8 cellular contexts compared by ENCODE assay signal in genomic region chr20:36541227-36542018, GRCh38. TPM values are rescaled to one million over a fixed set of nuclear protein-coding genes. Genes with fewer than 3 reads are reported as not detected.
DNase-seq lines count a peak whose midpoint lies in the region; ATAC-seq and TF ChIP-seq lines count a peak whose summit lies in the region.

MYL9 (plus strand) TSS chr20:36541519; CDS start chr20:36544885, 3,366 bp downstream.

- intact Hi-C loops in cardiac septum (cut with DNase I) = loop anchor here (1.0 to 5.0 kb wide), 2 partner anchors 59 to 79 kb away; no protein-coding TSS in a partner anchor
- intact Hi-C loops in ovary (cut with DNase I) = loop anchor here in 3 of 4 donors (5.0 to 10.0 kb wide), 3 partner anchors 74 to 797 kb away; partner anchors contain the start of gene RBM39 (in 1 of the 3)

- no peaks in the 10 kb centered on the region for H3K9me2 ChIP-seq in GM23248 (ENCODE audit: insufficient read depth)

- in situ Hi-C loops in GM23248 (cut with MboI) = no loop called here

- TF ChIP-seq POLR2A in ovary (IDR thresholded peaks at IDR 0.05) = peak; percentile 71

- H3K36me3 ChIP-seq in GM23248 (ENCODE audit: low read depth) (peaks cover 14% of the 10 kb centered on the region; the same call in 1 of the 2 replicates), ovary (no peaks in the 10 kb centered on the region)

- H4K20me1 ChIP-seq in GM23248 (ENCODE audit: insufficient read depth) = peaks cover 4% of the 10 kb centered on the region; the same call in 1 of the 2 replicates

- H3K9me3 Mint-ChIP-seq in activated CD8-positive, alpha-beta T cell treated with anti-CD3 and anti-CD28 coated beads, Interleukin-2, amount 10 ng/mL, durations not matched to agents 7 days and 5 days (ENCODE audit: insufficient read depth) = no peaks in the 10 kb centered on the region

- H3K4me1 ChIP-seq in GM23248 (ENCODE audit: insufficient read depth) = peaks cover 22% of the 10 kb centered on the region
- H3K4me1 ChIP-seq in ovary (ENCODE audit: insufficient read depth) = peaks cover 28% of the 10 kb centered on the region

- no peaks in the 10 kb centered on the region for H3K27me3 Mint-ChIP-seq in activated CD8-positive, alpha-beta T cell treated with anti-CD3 and anti-CD28 coated beads, Interleukin-2, amount 10 ng/mL, durations not matched to agents 7 days and 5 days (ENCODE audit: low read depth)

- H3K27ac ChIP-seq in GM23248 (peak within 1 kb of the TSS; percentile 88), ovary (peak within 1 kb of the TSS; percentile 89 to 94)

- H3K27ac Mint-ChIP-seq in activated CD8-positive, alpha-beta T cell treated with anti-CD3 and anti-CD28 coated beads, Interleukin-2, amount 10 ng/mL, durations not matched to agents 7 days and 5 days = no peak within 1 kb of the TSS

- peak within 1 kb of the TSS; percentile 95 for H3K9ac ChIP-seq in GM23248

- POLR2A ChIA-PET in activated CD8-positive, alpha-beta T cell treated with anti-CD3 and anti-CD28 coated beads, Interleukin-2, amount 10 ng/mL, durations not matched to agents 7 days and 5 days (lab: Charles Lee) = no interaction called here

- no peak within 1 kb of the TSS for H3K4me3 Mint-ChIP-seq in activated CD8-positive, alpha-beta T cell treated with anti-CD3 and anti-CD28 coated beads, Interleukin-2, amount 10 ng/mL, durations not matched to agents 7 days and 5 days

- peak within 1 kb of the TSS; percentile 85 for H2AFZ ChIP-seq in GM23248

- no peaks in the 10 kb centered on the region for H3K36me3 Mint-ChIP-seq in activated CD8-positive, alpha-beta T cell treated with anti-CD3 and anti-CD28 coated beads, Interleukin-2, amount 10 ng/mL, durations not matched to agents 7 days and 5 days (ENCODE audit: low read depth)

- peaks cover 49% of the 10 kb centered on the region for H3K79me2 ChIP-seq in GM23248 (ENCODE audit: insufficient read depth)

- TF ChIP-seq EP300 in ovary (IDR thresholded peaks at IDR 0.05) = no peak

- H3K27me3 ChIP-seq in GM23248 (replicated peaks; ENCODE audit: insufficient read depth) (no peaks in the 10 kb centered on the region), ovary (no peaks in the 10 kb centered on the region)

- CTCF ChIA-PET in activated CD8-positive, alpha-beta T cell treated with anti-CD3 and anti-CD28 coated beads, Interleukin-2, amount 10 ng/mL, durations not matched to agents 7 days and 5 days (lab: Charles Lee) = interaction anchor here (1.4 kb wide), 1 partner anchor 64 kb away, joined by 3 read pairs; the partner anchor contains the start of gene RAB5IF

- DNase-seq in GM23248 = peak; percentile 90
- DNase-seq in activated CD8-positive, alpha-beta T cell treated with anti-CD3 and anti-CD28 coated beads, Interleukin-2, amount 10 ng/mL, durations not matched to agents 7 days and 5 days = no peak
- DNase-seq in cardiac septum (ENCODE audit: low spot score) = peak; percentile 96
- peak; percentile 94 to 97 (median 96) for DNase-seq in ovary
- no peak for DNase-seq in activated effector memory CD4-positive, alpha-beta T cell treated with Interleukin-2 at 50 U/mL for 16 hours
- DNase-seq in NCI-H2029 (lab: John Stamatoyannopoulos, UW) = no peak

- TF ChIP-seq CTCF in ovary (IDR thresholded peaks at IDR 0.05) = no peak

- 0 to 2% methylated on average over 23 to 44 of the region's 48 CpGs for WGBS in GM23248 (ENCODE audit: low coverage in 1 of 2, low lambda C conversion rate in 2 of 2, missing lambda C conversion rate in 2 of 2), 2 experiments
- 0 to 3% (median 1%) methylated on average over 30 to 48 of the region's 48 CpGs for WGBS in ovary, 3 donors

- ATAC-seq in activated CD8-positive, alpha-beta T cell treated with anti-CD3 and anti-CD28 coated beads, Interleukin-2, amount 10 ng/mL, durations not matched to agents 7 days and 5 days = peak; percentile 50
- ATAC-seq in GM18870 (IDR thresholded peaks at IDR 0.05; ENCODE audit: unreplicated experiment) = no peak
- no peak for ATAC-seq in HG02981 (IDR thresholded peaks at IDR 0.05; ENCODE audit: unreplicated experiment)

- H3K4me2 ChIP-seq in GM23248 (ENCODE audit: unreplicated experiment) = peak within 1 kb of the TSS; percentile 91

- H3F3A ChIP-seq in GM23248 (ENCODE audit: insufficient read depth) = peaks cover 34% of the 10 kb centered on the region; the same call in 1 of the 2 replicates

- H3K4me1 Mint-ChIP-seq in activated CD8-positive, alpha-beta T cell treated with anti-CD3 and anti-CD28 coated beads, Interleukin-2, amount 10 ng/mL, durations not matched to agents 7 days and 5 days (ENCODE audit: low read depth) = peaks cover 4% of the 10 kb centered on the region

- peak within 1 kb of the TSS; percentile 97 for H3K4me3 ChIP-seq in GM23248
- H3K4me3 ChIP-seq in ovary = peak within 1 kb of the TSS; percentile 90

- no peaks in the 10 kb centered on the region for H3K9me3 ChIP-seq in GM23248 (ENCODE audit: low read depth)
- no peaks in the 10 kb centered on the region for H3K9me3 ChIP-seq in ovary

RNA-seq across cellular contexts. Expression of gene MYL9, which starts in this region (rescaled TPM):
- total RNA-seq in GM23248 (2014; rRNA removed; shearing (Covaris generic)) = 134 and 172 TPM in 2 replicates
- polyA plus RNA-seq in GM23248 (2016; fragmentation: Nextera tagmentation; extraction: Ambion mirVana) (681 and 706 TPM in 2 replicates), ovary (100 to 1,000 TPM; 269 to 691 TPM)
- total RNA-seq in activated CD8-positive, alpha-beta T cell treated with anti-CD3 and anti-CD28 coated beads, Interleukin-2, amount 10 ng/mL, durations not matched to agents 7 days and 5 days = under 1 TPM; 0.18 to 0.31 TPM
- total RNA-seq in cardiac septum (2,307 TPM), ovary (1,000 to 10,000 TPM in 1 of 7 donors, 100 to 1,000 TPM in 5, 10 to 100 TPM in 1; 69.5 to 1,408 (median 681) TPM)

Comparison
In these comparisons a context has a peak if more than half of its experiments do, and no peak if none do; other contexts are left out.
1. RNA of gene MYL9 (total RNA-seq): 2,307 TPM in cardiac septum (single experiment), 69.5 to 1,408 TPM in ovary and 134 to 172 TPM in GM23248; 0.18 to 0.31 TPM in activated CD8-positive, alpha-beta T cell treated with anti-CD3 and anti-CD28 coated beads, Interleukin-2, amount 10 ng/mL, durations not matched to agents 7 days and 5 days; every median in the first group is over 10 times any median in the second.
2. Peak in ATAC-seq in activated CD8-positive, alpha-beta T cell treated with anti-CD3 and anti-CD28 coated beads, Interleukin-2, amount 10 ng/mL, durations not matched to agents 7 days and 5 days; RNA of the gene not detected or under 1 TPM.
3. DNase-seq: peak in GM23248 (single experiment), cardiac septum (single experiment) and ovary (5 of 5); none in activated CD8-positive, alpha-beta T cell treated with anti-CD3 and anti-CD28 coated beads, Interleukin-2, amount 10 ng/mL, durations not matched to agents 7 days and 5 days (single experiment), activated effector memory CD4-positive, alpha-beta T cell treated with Interleukin-2 at 50 U/mL for 16 hours (single experiment) and NCI-H2029 (single experiment).